ENCODE assay signal across 2 cellular contexts in the genomic region with DNA sequence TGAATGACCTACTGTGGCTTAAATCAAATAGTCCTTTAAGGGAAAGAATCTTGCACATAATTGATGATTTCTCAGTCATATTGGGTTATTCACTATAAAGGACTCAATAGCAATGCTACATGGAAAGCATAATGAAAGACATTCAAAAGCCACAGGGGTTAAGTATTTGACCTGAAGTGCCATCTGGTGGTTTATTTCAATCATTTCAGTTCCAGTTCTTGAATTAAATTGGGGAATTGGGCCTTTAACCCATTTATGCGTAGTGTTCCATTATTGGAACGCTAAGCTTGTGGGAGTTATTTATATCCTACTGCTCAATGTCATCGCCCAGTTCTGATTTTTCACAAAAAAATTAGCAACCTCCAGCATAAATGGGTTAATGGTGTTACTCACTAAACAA.
TF ChIP-seq lines count a peak whose summit lies in the region.

No MANE protein-coding gene starts in this region.

TF ChIP-seq in HEK293, 187 proteins besides CTCF, POLR2A, EP300 and RAD21 (continued from another document):
- TF ChIP-seq, protein P1, sequence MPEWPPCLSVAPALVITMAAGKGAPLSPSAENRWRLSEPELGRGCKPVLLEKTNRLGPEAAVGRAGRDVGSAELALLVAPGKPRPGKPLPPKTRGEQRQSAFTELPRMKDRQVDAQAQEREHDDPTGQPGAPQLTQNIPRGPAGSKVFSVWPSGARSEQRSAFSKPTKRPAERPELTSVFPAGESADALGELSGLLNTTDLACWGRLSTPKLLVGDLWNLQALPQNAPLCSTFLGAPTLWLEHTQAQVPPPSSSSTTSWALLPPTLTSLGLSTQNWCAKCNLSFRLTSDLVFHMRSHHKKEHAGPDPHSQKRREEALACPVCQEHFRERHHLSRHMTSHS (tag by site-specific recombination; IDR thresholded peaks at IDR 0.05) = no peak

TF ChIP-seq in HepG2, 621 proteins besides CTCF, POLR2A, EP300 and RAD21 (continued from another document):
- TF ChIP-seq, protein P2, sequence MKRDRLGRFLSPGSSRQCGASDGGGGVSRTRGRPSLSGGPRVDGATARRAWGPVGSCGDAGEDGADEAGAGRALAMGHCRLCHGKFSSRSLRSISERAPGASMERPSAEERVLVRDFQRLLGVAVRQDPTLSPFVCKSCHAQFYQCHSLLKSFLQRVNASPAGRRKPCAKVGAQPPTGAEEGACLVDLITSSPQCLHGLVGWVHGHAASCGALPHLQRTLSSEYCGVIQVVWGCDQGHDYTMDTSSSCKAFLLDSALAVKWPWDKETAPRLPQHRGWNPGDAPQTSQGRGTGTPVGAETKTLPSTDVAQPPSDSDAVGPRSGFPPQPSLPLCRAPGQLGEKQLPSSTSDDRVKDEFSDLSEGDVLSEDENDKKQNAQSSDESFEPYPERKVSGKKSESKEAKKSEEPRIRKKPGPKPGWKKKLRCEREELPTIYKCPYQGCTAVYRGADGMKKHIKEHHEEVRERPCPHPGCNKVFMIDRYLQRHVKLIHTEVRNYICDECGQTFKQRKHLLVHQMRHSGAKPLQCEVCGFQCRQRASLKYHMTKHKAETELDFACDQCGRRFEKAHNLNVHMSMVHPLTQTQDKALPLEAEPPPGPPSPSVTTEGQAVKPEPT (CRISPR knock-in tag; IDR thresholded peaks at IDR 0.05; ENCODE audit: low read depth) = no peak
- TF ChIP-seq ZNF652 (CRISPR knock-in tag; IDR thresholded peaks at IDR 0.05; ENCODE audit: borderline replicate concordance, low read depth) (peak; percentile 48; the same call in 1 of the 2 replicates), NBN (conservative IDR thresholded peaks at IDR 0.05) (no peak), NR2F1 (CRISPR knock-in tag; IDR thresholded peaks at IDR 0.05) (peak in 1 of 2 experiments; percentile 78; a peak in 2 of 4 replicates), NR2F6 (IDR thresholded peaks at IDR 0.05) (peak; percentile 41; the same call in 1 of the 2 replicates), NR2F6 (CRISPR knock-in tag; IDR thresholded peaks at IDR 0.05) (peak; percentile 36; the same call in 1 of the 2 replicates), SKI (IDR thresholded peaks at IDR 0.05; ENCODE audit: partially characterized antibody) (no peak), ZNF207 (IDR thresholded peaks at IDR 0.05; ENCODE audit: borderline replicate concordance) (no peak), ZNF10 (CRISPR knock-in tag; IDR thresholded peaks at IDR 0.05; ENCODE audit: borderline replicate concordance, low read depth) (no peak), ZNF367 (CRISPR knock-in tag; IDR thresholded peaks at IDR 0.05; ENCODE audit: borderline replicate concordance) (no peak)
- TF ChIP-seq, protein P3, sequence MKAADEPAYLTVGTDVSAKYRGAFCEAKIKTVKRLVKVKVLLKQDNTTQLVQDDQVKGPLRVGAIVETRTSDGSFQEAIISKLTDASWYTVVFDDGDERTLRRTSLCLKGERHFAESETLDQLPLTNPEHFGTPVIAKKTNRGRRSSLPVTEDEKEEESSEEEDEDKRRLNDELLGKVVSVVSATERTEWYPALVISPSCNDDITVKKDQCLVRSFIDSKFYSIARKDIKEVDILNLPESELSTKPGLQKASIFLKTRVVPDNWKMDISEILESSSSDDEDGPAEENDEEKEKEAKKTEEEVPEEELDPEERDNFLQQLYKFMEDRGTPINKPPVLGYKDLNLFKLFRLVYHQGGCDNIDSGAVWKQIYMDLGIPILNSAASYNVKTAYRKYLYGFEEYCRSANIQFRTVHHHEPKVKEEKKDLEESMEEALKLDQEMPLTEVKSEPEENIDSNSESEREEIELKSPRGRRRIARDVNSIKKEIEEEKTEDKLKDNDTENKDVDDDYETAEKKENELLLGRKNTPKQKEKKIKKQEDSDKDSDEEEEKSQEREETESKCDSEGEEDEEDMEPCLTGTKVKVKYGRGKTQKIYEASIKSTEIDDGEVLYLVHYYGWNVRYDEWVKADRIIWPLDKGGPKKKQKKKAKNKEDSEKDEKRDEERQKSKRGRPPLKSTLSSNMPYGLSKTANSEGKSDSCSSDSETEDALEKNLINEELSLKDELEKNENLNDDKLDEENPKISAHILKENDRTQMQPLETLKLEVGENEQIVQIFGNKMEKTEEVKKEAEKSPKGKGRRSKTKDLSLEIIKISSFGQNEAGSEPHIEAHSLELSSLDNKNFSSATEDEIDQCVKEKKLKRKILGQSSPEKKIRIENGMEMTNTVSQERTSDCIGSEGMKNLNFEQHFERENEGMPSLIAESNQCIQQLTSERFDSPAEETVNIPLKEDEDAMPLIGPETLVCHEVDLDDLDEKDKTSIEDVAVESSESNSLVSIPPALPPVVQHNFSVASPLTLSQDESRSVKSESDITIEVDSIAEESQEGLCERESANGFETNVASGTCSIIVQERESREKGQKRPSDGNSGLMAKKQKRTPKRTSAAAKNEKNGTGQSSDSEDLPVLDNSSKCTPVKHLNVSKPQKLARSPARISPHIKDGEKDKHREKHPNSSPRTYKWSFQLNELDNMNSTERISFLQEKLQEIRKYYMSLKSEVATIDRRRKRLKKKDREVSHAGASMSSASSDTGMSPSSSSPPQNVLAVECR (CRISPR knock-in tag; IDR thresholded peaks at IDR 0.05; ENCODE audit: borderline replicate concordance) = no peak
- TF ChIP-seq, protein P4, sequence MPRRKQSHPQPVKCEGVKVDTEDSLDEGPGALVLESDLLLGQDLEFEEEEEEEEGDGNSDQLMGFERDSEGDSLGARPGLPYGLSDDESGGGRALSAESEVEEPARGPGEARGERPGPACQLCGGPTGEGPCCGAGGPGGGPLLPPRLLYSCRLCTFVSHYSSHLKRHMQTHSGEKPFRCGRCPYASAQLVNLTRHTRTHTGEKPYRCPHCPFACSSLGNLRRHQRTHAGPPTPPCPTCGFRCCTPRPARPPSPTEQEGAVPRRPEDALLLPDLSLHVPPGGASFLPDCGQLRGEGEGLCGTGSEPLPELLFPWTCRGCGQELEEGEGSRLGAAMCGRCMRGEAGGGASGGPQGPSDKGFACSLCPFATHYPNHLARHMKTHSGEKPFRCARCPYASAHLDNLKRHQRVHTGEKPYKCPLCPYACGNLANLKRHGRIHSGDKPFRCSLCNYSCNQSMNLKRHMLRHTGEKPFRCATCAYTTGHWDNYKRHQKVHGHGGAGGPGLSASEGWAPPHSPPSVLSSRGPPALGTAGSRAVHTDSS (CRISPR knock-in tag; conservative IDR thresholded peaks at IDR 0.05) = no peak
- TF ChIP-seq, protein P5, sequence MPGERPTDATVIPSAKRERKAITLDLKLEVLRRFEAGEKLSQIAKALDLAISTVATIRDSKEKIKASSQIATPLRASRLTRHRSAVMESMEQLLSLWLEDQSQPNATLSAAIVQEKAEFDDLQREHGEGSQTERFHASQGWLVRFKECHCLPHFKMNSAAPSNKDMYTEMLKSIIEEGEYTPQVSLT (CRISPR knock-in tag; IDR thresholded peaks at IDR 0.05; ENCODE audit: borderline replicate concordance, low read depth) = no peak
